8 cellular contexts compared by ENCODE assay signal in genomic region chr11:65888163-65888814, GRCh38. TPM values are rescaled to one million over a fixed set of nuclear protein-coding genes. Genes with fewer than 3 reads are reported as not detected.
DNase-seq lines count a peak whose midpoint lies in the region.

Gene FIBP, minus strand, starts transcription at chr11:65888471. Its CDS starts 53 bp downstream, at chr11:65888418.

- H3K23ac ChIP-seq in neuronal stem cell (ENCODE audit: low read depth, low read length, poor library complexity), result peak within 1 kb of the TSS; percentile 99

- H4K91ac ChIP-seq in neuronal stem cell (ENCODE audit: low read depth, low read length, poor library complexity), result no peak within 1 kb of the TSS

- H3K9ac ChIP-seq in neuronal stem cell (ENCODE audit: low read depth, low read length, poor library complexity) (peak within 1 kb of the TSS; percentile 95), subcutaneous abdominal adipose tissue (ENCODE audit: low read length in 5 of 5) (peak within 1 kb of the TSS; percentile 70 to 87 (median 79))

- H3K4me3 ChIP-seq in HAP-1 (peak within 1 kb of the TSS; percentile 87), SJSA1 (peak within 1 kb of the TSS; percentile 61), neuronal stem cell (ENCODE audit: low read length in 2 of 2) (peak within 1 kb of the TSS; percentile 93 to 95), subcutaneous abdominal adipose tissue (ENCODE audit: low read depth in 1 of 5, low read length in 5 of 5) (peak within 1 kb of the TSS; percentile 78 to 91 (median 83))

- peaks cover 29% of the 10 kb centered on the region for H3K4me1 ChIP-seq in HAP-1
- peaks cover 55% of the 10 kb centered on the region for H3K4me1 ChIP-seq in SJSA1 (replicated peaks)
- peaks cover 24 to 29% of the 10 kb centered on the region in 2 donors for H3K4me1 ChIP-seq in neuronal stem cell (ENCODE audit: control insufficient read depth in 2 of 2, insufficient read depth in 1 of 2, low read depth in 1 of 2, low read length in 2 of 2)
- peaks cover 4 to 58% (median 56%) of the 10 kb centered on the region in 5 donors for H3K4me1 ChIP-seq in subcutaneous abdominal adipose tissue (ENCODE audit: control insufficient read depth in 5 of 5, insufficient read depth in 5 of 5, low read length in 5 of 5)

- H2BK5ac ChIP-seq in neuronal stem cell (ENCODE audit: low read length), result peak within 1 kb of the TSS; percentile 96

- H3K4ac ChIP-seq in neuronal stem cell (ENCODE audit: low read length), result peak within 1 kb of the TSS; percentile 8

- peak within 1 kb of the TSS; percentile 97 for H3K4me2 ChIP-seq in neuronal stem cell (ENCODE audit: insufficient read depth, low read length, poor library complexity, severe bottlenecking)

- H2BK15ac ChIP-seq in neuronal stem cell (ENCODE audit: low read length), result peak within 1 kb of the TSS; percentile 40

- H3K14ac ChIP-seq in neuronal stem cell (ENCODE audit: low read length), result peak within 1 kb of the TSS; percentile 1

- H3K27me3 ChIP-seq in HAP-1 (ENCODE audit: low read depth) (no peaks in the 10 kb centered on the region), SJSA1 (replicated peaks) (no peaks in the 10 kb centered on the region), neuronal stem cell (ENCODE audit: control insufficient read depth in 3 of 3, insufficient read depth in 3 of 3, low read depth in 1 of 3, low read length in 3 of 3) (peaks cover 0 to 15% (median 0%) of the 10 kb centered on the region in 3 experiments), subcutaneous abdominal adipose tissue (ENCODE audit: control insufficient read depth in 5 of 5, insufficient read depth in 4 of 5, low read length in 5 of 5) (no peaks in the 10 kb centered on the region)

- no peak within 1 kb of the TSS for H2BK120ac ChIP-seq in neuronal stem cell (ENCODE audit: low read depth, low read length)

- H3K9me3 ChIP-seq in HAP-1, result no peaks in the 10 kb centered on the region
- 0 out of 2 replicates have a peak, but pooled peaks cover 2% of the 10 kb centered on the region for H3K9me3 ChIP-seq in SJSA1 (replicated peaks)
- no peaks in the 10 kb centered on the region for H3K9me3 ChIP-seq in neuronal stem cell (replicated peaks in 1 of 2; ENCODE audit: control insufficient read depth in 2 of 2, insufficient read depth in 1 of 2, low read depth in 1 of 2, low read length in 2 of 2)
- no peaks in the 10 kb centered on the region for H3K9me3 ChIP-seq in subcutaneous abdominal adipose tissue (ENCODE audit: control insufficient read depth in 5 of 5, low read length in 5 of 5)

- H3K36me3 ChIP-seq in HAP-1 (replicated peaks) (peaks cover 61% of the 10 kb centered on the region), SJSA1 (peaks cover 82% of the 10 kb centered on the region), neuronal stem cell (replicated peaks in 1 of 2; ENCODE audit: control insufficient read depth in 2 of 2, insufficient read depth in 2 of 2, low read length in 2 of 2) (peaks cover 26 to 36% of the 10 kb centered on the region in 2 donors), subcutaneous abdominal adipose tissue (ENCODE audit: control insufficient read depth in 5 of 5, insufficient read depth in 5 of 5, low read length in 5 of 5) (peaks cover 5 to 32% (median 24%) of the 10 kb centered on the region in 5 donors)

- peaks cover 3% of the 10 kb centered on the region for H3K79me1 ChIP-seq in neuronal stem cell (ENCODE audit: low read depth, low read length)

- H3K18ac ChIP-seq in neuronal stem cell (ENCODE audit: low read length), result peak within 1 kb of the TSS; percentile 97

- H2AK5ac ChIP-seq in neuronal stem cell (ENCODE audit: low read depth, low read length), result peak within 1 kb of the TSS; percentile 36

- no CpG with 5 or more reads among the region's 57 CpGs for WGBS in neuronal stem cell (ENCODE audit: extremely low coverage in 2 of 2, insufficient read length in 2 of 2, insufficient replicate concordance in 1 of 2), 2 donors

- no peak within 1 kb of the TSS for H2BK12ac ChIP-seq in neuronal stem cell (ENCODE audit: low read length)

- peak within 1 kb of the TSS; percentile 55 for H3K27ac ChIP-seq in SJSA1
- H3K27ac ChIP-seq in neuronal stem cell (replicated peaks; ENCODE audit: low read length), result peak within 1 kb of the TSS; percentile 95
- H3K27ac ChIP-seq in subcutaneous abdominal adipose tissue (ENCODE audit: low read depth, low read length), result peak within 1 kb of the TSS; percentile 99

- H2AFZ ChIP-seq in neuronal stem cell (ENCODE audit: low read length), result peak within 1 kb of the TSS; percentile 94

- in situ Hi-C loops in HAP-1 (cut with MboI; ENCODE audit: low sequenced_read_pairs), result no loop called here

- DNase-seq in EL (peak; percentile 98), HAP-1 (ENCODE audit: low spot score in 2 of 2) (peak; percentile 96 to 99), MV-4-11 (lab: John Stamatoyannopoulos, UW) (peak; percentile 93), SJSA1 (ENCODE audit: low read depth in 1 of 2, low spot score in 2 of 2) (peak; percentile 99 to 100), foreskin melanocyte (peak; percentile 95), neuronal stem cell (ENCODE audit: low spot score) (peak; percentile 97)
- peak; percentile 87 to 92 (median 89) for DNase-seq in activated naive CD4-positive, alpha-beta T cell (lab: John Stamatoyannopoulos, UW)

- no peak within 1 kb of the TSS for H4K8ac ChIP-seq in neuronal stem cell (ENCODE audit: low read depth, low read length)

RNA-seq across cellular contexts. Expression of gene FIBP, which starts in this region (rescaled TPM):
- total RNA-seq in SJSA1 (2014; rRNA removed; shearing (Covaris generic)), result 295 and 309 TPM in 2 replicates
- polyA plus RNA-seq in neuronal stem cell (2013, experiment 1 of 2), result 53.9 TPM
- polyA plus RNA-seq in neuronal stem cell (2013, experiment 2 of 2), result 51.6 TPM

Comparison
In these comparisons a context has a peak if more than half of its experiments do, and no peak if none do; other contexts are left out.
1. Peak in every context shown above with its lines: DNase-seq, H3K4me3 ChIP-seq and H3K27ac ChIP-seq.